Comparison of ENCODE assay signal across 8 cellular contexts in genomic region chr2:152718047-152718908, GRCh38. TPM values are rescaled to one million over a fixed set of nuclear protein-coding genes. Genes with fewer than 3 reads are reported as not detected.
DNase-seq lines count a peak whose midpoint lies in the region; ATAC-seq, FAIRE-seq and TF ChIP-seq lines count a peak whose summit lies in the region.

ARL6IP6 (plus strand) TSS chr2:152718620; CDS start chr2:152718625, 5 bp downstream.

- peak within 1 kb of the TSS; percentile 76 for H2AFZ ChIP-seq in OCI-LY3 (ENCODE audit: low read depth, low read length)

- no peaks in the 10 kb centered on the region for H3K9me3 ChIP-seq in OCI-LY3 (ENCODE audit: insufficient read depth, low read length)

- TF ChIP-seq CTCF in OCI-LY3 (IDR thresholded peaks at IDR 0.05; ENCODE audit: low read depth, low read length) (no peak), mesothelial cell of epicardium (IDR thresholded peaks at IDR 0.05; ENCODE audit: unreplicated experiment) (no peak)

- H3K79me2 ChIP-seq in OCI-LY3 (ENCODE audit: low read length): peaks cover 83% of the 10 kb centered on the region

- no peaks in the 10 kb centered on the region for H3K27me3 Mint-ChIP-seq in mesothelial cell of epicardium (ENCODE audit: low read depth)

- H3K9ac ChIP-seq in OCI-LY3 (ENCODE audit: low read length): peak within 1 kb of the TSS; percentile 98

- peaks cover 12% of the 10 kb centered on the region for H3K36me3 Mint-ChIP-seq in mesothelial cell of epicardium

- no peaks in the 10 kb centered on the region for H3K27me3 ChIP-seq in OCI-LY3 (ENCODE audit: low read depth, low read length)

- no peaks in the 10 kb centered on the region for H3K9me3 Mint-ChIP-seq in mesothelial cell of epicardium

- H3K36me3 ChIP-seq in OCI-LY3 (replicated peaks; ENCODE audit: low read depth, low read length): peaks cover 46% of the 10 kb centered on the region

- peak; percentile 12 for FAIRE-seq in endometrium (lab: Jason Lieb, UNC)

- H3K4me3 ChIP-seq in OCI-LY3 (ENCODE audit: low read length): peak within 1 kb of the TSS; percentile 96

- peaks cover 24% of the 10 kb centered on the region for H3K4me1 ChIP-seq in OCI-LY3 (ENCODE audit: low read length)

- H3K4me1 Mint-ChIP-seq in mesothelial cell of epicardium: peaks cover 41% of the 10 kb centered on the region

- H3K27ac Mint-ChIP-seq in mesothelial cell of epicardium: peak within 1 kb of the TSS; percentile 99

- DNase-seq in DMS 273 (lab: John Stamatoyannopoulos, UW; ENCODE audit: unreplicated experiment) (peak; percentile 97), HuH-7.5 (ENCODE audit: low spot score) (peak; percentile 71), mesothelial cell of epicardium (ENCODE audit: low spot score in 2 of 2, unreplicated experiment in 2 of 2) (peak; percentile 81 to 92)
- peak; percentile 93 for DNase-seq in activated CD8-positive, alpha-beta memory T cell treated with anti-CD3 and anti-CD28 coated beads, Interleukin-2, amount 50 U/mL, for 48 hours
- DNase-seq in stimulated activated CD8-positive, alpha-beta memory T cell treated with anti-CD3 and anti-CD28 coated beads, Interleukin-15, amount 100 ng/mL, for 4 hours (ENCODE audit: low read depth in 2 of 2): peak; percentile 89 to 90

- peak within 1 kb of the TSS; percentile 93 for H3K4me2 ChIP-seq in OCI-LY3 (ENCODE audit: low read length)

- ATAC-seq in GM21528 (IDR thresholded peaks at IDR 0.05; ENCODE audit: low FRiP score, unreplicated experiment): peak; percentile 77

- H3K27ac ChIP-seq in OCI-LY3 (ENCODE audit: low read length): peak within 1 kb of the TSS; percentile 88

- peaks cover 50% of the 10 kb centered on the region for H4K20me1 ChIP-seq in OCI-LY3 (ENCODE audit: insufficient read depth, low read length)

- peak within 1 kb of the TSS; percentile 96 for H3K4me3 Mint-ChIP-seq in mesothelial cell of epicardium

RNA-seq across cellular contexts. Expression of gene ARL6IP6, which starts in this region (rescaled TPM):
- total RNA-seq in mesothelial cell of epicardium: 22.3 to 29.4 TPM (median 25.9 TPM) in 3 replicates

Comparison
In these comparisons a context has a peak if more than half of its experiments do, and no peak if none do; other contexts are left out.
1. Peak in every context shown above with its lines: DNase-seq, ATAC-seq, H3K4me3 ChIP-seq and H3K27ac ChIP-seq.